In the genomic region with DNA sequence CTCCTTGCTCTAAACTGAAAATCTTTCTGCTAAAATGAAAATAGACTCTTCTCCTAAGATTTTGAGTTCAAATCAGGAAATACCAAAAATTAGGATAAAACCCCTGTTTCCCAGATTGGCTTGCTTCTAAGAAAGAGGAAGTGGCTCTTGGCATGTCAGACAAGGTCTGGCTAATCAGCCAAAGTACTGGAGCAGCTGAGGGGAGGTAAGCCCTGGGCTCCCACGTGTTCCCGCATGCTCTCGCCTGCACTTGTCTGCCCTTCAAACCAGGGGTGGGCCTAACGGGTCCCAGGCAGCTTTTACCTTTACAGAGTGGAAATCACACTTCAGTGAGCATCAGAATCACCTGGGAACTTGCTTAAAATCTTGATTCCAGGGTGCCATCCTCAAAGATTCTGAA, we compare ENCODE assay signal across 19 cellular contexts. TPM values are rescaled to one million over a fixed set of nuclear protein-coding genes. Genes with fewer than 3 reads are reported as not detected.
DNase-seq lines count a peak whose midpoint lies in the region; ATAC-seq, FAIRE-seq and TF ChIP-seq lines count a peak whose summit lies in the region.
"Had no signal": no experiment of that assay in that cellular context is flagged by ENCODE, and none has a peak within 500 bp of the region (broad histone marks: within the 10 kb centered on the region; RNA-seq: fewer than 3 reads in every experiment).

No MANE protein-coding gene starts in this region.

- TF ChIP-seq EP300 in esophagus muscularis mucosa (IDR thresholded peaks at IDR 0.05), result no peak

- H3K27me3 ChIP-seq in esophagus muscularis mucosa, result no peaks in the 10 kb centered on the region
- H3K27me3 ChIP-seq: ascending aorta, right lobe of liver had no signal

- TF ChIP-seq POLR2A in esophagus muscularis mucosa (IDR thresholded peaks at IDR 0.05; ENCODE audit: low read depth) (no peak), GM12892 (IDR thresholded peaks at IDR 0.05; ENCODE audit: low read depth, low read length) (no peak)

- no peak for FAIRE-seq in GM12892 (lab: Jason Lieb, UNC)

- intact Hi-C loops in esophagus muscularis mucosa (cut with DNase I), result no loop called here

- ATAC-seq in GM21576 (IDR thresholded peaks at IDR 0.05; ENCODE audit: unreplicated experiment) (peak; percentile 40), HG02759 (IDR thresholded peaks at IDR 0.05; ENCODE audit: unreplicated experiment) (no peak)
- ATAC-seq: esophagus mucosa; lower lobe of right lung; PC-3; stimulated activated naive CD8-positive, alpha-beta T cell treated with anti-CD3 and anti-CD28 coated beads, Interleukin-15, Interleukin-2, amounts not matched to agents 100 U/mL and 50 U/mL, for 24 hours had no signal

- DNase-seq in GDM1 (lab: John Stamatoyannopoulos, UW) (peak; percentile 56), NOMO-1 (lab: John Stamatoyannopoulos, UW; ENCODE audit: unreplicated experiment in 2 of 2) (peak; percentile 56 to 74), esophagus muscularis mucosa (ENCODE audit: extremely low spot score) (peak; percentile 14), GM12892 (ENCODE audit: insufficient read length) (no peak), amygdala (lab: John Stamatoyannopoulos, UW) (no peak), hypothalamus (lab: John Stamatoyannopoulos, UW) (no peak)
- DNase-seq: activated CD4-positive, alpha-beta T cell treated with anti-CD3 and anti-CD28 coated beads, Interleukin-2, amount 10 ng/mL, durations not matched to agents 24 days and 14 days; C1 segment of cervical spinal cord; lower lobe of right lung; NCI-H2029 treated with DMSO at 0.1 percent for 48 hours; PC-3; right lobe of liver; stimulated activated naive CD8-positive, alpha-beta T cell treated with anti-CD3 and anti-CD28 coated beads, Interleukin-15, Interleukin-2, amounts not matched to agents 100 U/mL and 50 U/mL, for 24 hours had no signal

- no peak for TF ChIP-seq CTCF in esophagus muscularis mucosa (IDR thresholded peaks at IDR 0.05)

- no peak overlapping the region for H3K4me3 ChIP-seq in esophagus muscularis mucosa
- H3K4me3 ChIP-seq: ascending aorta, lower lobe of right lung, right lobe of liver had no signal

- 60% methylated on average over 1 of the region's 4 CpGs for WGBS in esophagus muscularis mucosa

- H3K27ac ChIP-seq in esophagus muscularis mucosa (replicated peaks in 1 of 4), result no peak overlapping the region
- H3K27ac ChIP-seq: ascending aorta, lower lobe of right lung, right lobe of liver had no signal

- H3K36me3 ChIP-seq in esophagus muscularis mucosa, result no peaks in the 10 kb centered on the region
- H3K36me3 ChIP-seq: ascending aorta, lower lobe of right lung, right lobe of liver had no signal

- no peaks in the 10 kb centered on the region for H3K9me3 ChIP-seq in esophagus muscularis mucosa
- H3K9me3 ChIP-seq: ascending aorta, lower lobe of right lung, right lobe of liver had no signal

- peaks cover 0 to 6% (median 0%) of the 10 kb centered on the region in 4 donors for H3K4me1 ChIP-seq in esophagus muscularis mucosa
- H3K4me1 ChIP-seq: ascending aorta, lower lobe of right lung, right lobe of liver had no signal

RNA-seq across cellular contexts. Expression of a gene that starts 43.2 kb away (rescaled TPM):
- under 1 TPM in 1 of 4 donors, not detected in 3; 0.13 TPM for total RNA-seq in esophagus muscularis mucosa
- not detected for polyA plus RNA-seq in GM12892 (2012; ENCODE audit: missing spikeins)
- total RNA-seq: activated CD4-positive, alpha-beta T cell treated with anti-CD3 and anti-CD28 coated beads, Interleukin-2, amount 10 ng/mL, durations not matched to agents 24 days and 14 days; ascending aorta; G401; lower lobe of right lung; PC-3; right lobe of liver had no signal
- polyA plus RNA-seq: neural cell had no signal

RNA-seq across cellular contexts. Expression of a gene that starts 54.8 kb away (rescaled TPM):
- under 1 TPM in 3 of 4 donors, not detected in 1; 0.33 to 0.46 (median 0.45) TPM for total RNA-seq in esophagus muscularis mucosa
- 0.51 TPM for polyA plus RNA-seq in GM12892 (2012; ENCODE audit: missing spikeins)
- total RNA-seq: esophagus mucosa, G401 had no signal

Comparison
In these comparisons a context has a peak if more than half of its experiments do, and no peak if none do; other contexts are left out.
1. DNase-seq: peak in GDM1 (single experiment), NOMO-1 (2 of 2) and esophagus muscularis mucosa (single experiment); none in GM12892 (single experiment), amygdala (0 of 56) and hypothalamus (0 of 51).